ENCODE assay signal across 20 cellular contexts in genomic region chr19:23784274-23784673, GRCh38.
"Had no signal": no experiment of that assay in that cellular context is flagged by ENCODE, and none has a peak within 500 bp of the region (broad histone marks: within the 10 kb centered on the region; RNA-seq: fewer than 3 reads in every experiment).

No MANE protein-coding gene starts in this region.

- H3K27ac Mint-ChIP-seq: endodermal cell, natural killer cell, type B pancreatic cell had no signal

- H3K36me3 ChIP-seq: colonic mucosa, ovary, right atrium auricular region, sigmoid colon, thyroid gland had no signal

- H3K4me1 ChIP-seq: colonic mucosa, right atrium auricular region, sigmoid colon, suprapubic skin, thyroid gland had no signal

- H3K9me3 Mint-ChIP-seq: endodermal cell, natural killer cell, neural crest cell had no signal

- H3K27ac ChIP-seq: colonic mucosa, ovary, right atrium auricular region, sigmoid colon, suprapubic skin, thyroid gland had no signal

- H3K4me1 Mint-ChIP-seq: endodermal cell, neural crest cell had no signal

- ATAC-seq: natural killer cell had no signal

- H3K9me3 ChIP-seq: colonic mucosa, right atrium auricular region, sigmoid colon, suprapubic skin, thyroid gland had no signal

- H3K4me3 ChIP-seq: colonic mucosa, ovary, right atrium auricular region, sigmoid colon, skin epidermis, suprapubic skin, thyroid gland had no signal

- DNase-seq: colonic mucosa; dermis blood vessel endothelial cell; endodermal cell; erythroblast; foreskin melanocyte; head of caudate nucleus; hippocampal formation; mammary epithelial cell; natural killer cell; ovary; sigmoid colon; stimulated activated CD4-positive, alpha-beta T cell treated with anti-CD3 and anti-CD28 coated beads, Interleukin-2, amount 100 ng/mL, for 24 hours; stimulated activated CD4-positive, alpha-beta T cell treated with anti-CD3 and anti-CD28 coated beads, Interleukin-4, amount 100 ng/mL, for 4 hours; stimulated activated naive CD4-positive, alpha-beta T cell; thyroid gland had no signal

- H3K27me3 ChIP-seq: colonic mucosa, ovary, right atrium auricular region, sigmoid colon, suprapubic skin, thyroid gland had no signal

- H3K4me3 Mint-ChIP-seq: endodermal cell, natural killer cell, neural crest cell, type B pancreatic cell had no signal

- H3K27me3 Mint-ChIP-seq: type B pancreatic cell had no signal
